In genomic region chr6:122726649-122727048, GRCh38 we compare ENCODE assay signal across 9 cellular contexts. TPM values are rescaled to one million over a fixed set of nuclear protein-coding genes. Genes with fewer than 3 reads are reported as not detected.
DNase-seq lines count a peak whose midpoint lies in the region; ATAC-seq and TF ChIP-seq lines count a peak whose summit lies in the region.
"Had no signal": no experiment of that assay in that cellular context is flagged by ENCODE, and none has a peak within 500 bp of the region (broad histone marks: within the 10 kb centered on the region; RNA-seq: fewer than 3 reads in every experiment).

No MANE protein-coding gene starts in this region.

- H3K9ac ChIP-seq in MM.1S (ENCODE audit: low read length) (no peak overlapping the region), parathyroid adenoma (no peak overlapping the region)

- 33% methylated on average over 2 of the region's 2 CpGs for WGBS in prostate gland

- DNase-seq in NCI-H1417 (lab: John Stamatoyannopoulos, UW) (peak in 2 of 3 experiments; percentile 22 to 53), NCI-H1417 treated with DMSO at 0.1 percent for 48 hours (lab: John Stamatoyannopoulos, UW) (no peak), MM.1S (peak; percentile 28), brain microvascular endothelial cell (peak; percentile 18), prostate gland (ENCODE audit: low spot score) (no peak)
- DNase-seq in activated CD4-positive, alpha-beta T cell treated with anti-CD3 and anti-CD28 coated beads, Interleukin-2, amount 50 U/mL, for 4 hours, result no peak

- intact Hi-C loops in prostate gland (cut with DNase I), result no loop called here

- no peak for ATAC-seq in GM21576 (IDR thresholded peaks at IDR 0.05; ENCODE audit: unreplicated experiment)

- in situ Hi-C loops in brain microvascular endothelial cell (cut with HindIII; ENCODE audit: low pct_ligation_motif_present, low sequenced_read_pairs), result loop anchor here (25.0 kb wide), 1 partner anchor 111 kb away; no protein-coding TSS in a partner anchor

- H3K9me3 ChIP-seq in MM.1S (replicated peaks; ENCODE audit: insufficient read depth, low read length) (no peaks in the 10 kb centered on the region), parathyroid adenoma (ENCODE audit: control insufficient read depth, low read length) (no peaks in the 10 kb centered on the region), prostate gland (no peaks in the 10 kb centered on the region)

- TF ChIP-seq CTCF in MM.1S (IDR thresholded peaks at IDR 0.05; ENCODE audit: low read length), result peak; percentile 45
- peak; percentile 79 for TF ChIP-seq CTCF in brain microvascular endothelial cell (IDR thresholded peaks at IDR 0.05; ENCODE audit: low read depth, low read length, missing control alignments)
- TF ChIP-seq CTCF in parathyroid adenoma (IDR thresholded peaks at IDR 0.05), result peak; percentile 27
- no peak for TF ChIP-seq CTCF in prostate gland (IDR thresholded peaks at IDR 0.05)

- H3K4me1 ChIP-seq in MM.1S (ENCODE audit: low read length) (no peaks in the 10 kb centered on the region), parathyroid adenoma (no peaks in the 10 kb centered on the region), prostate gland (replicated peaks) (no peaks in the 10 kb centered on the region)

- H3K4me3 ChIP-seq in MM.1S (ENCODE audit: low read length) (no peak overlapping the region), brain microvascular endothelial cell (ENCODE audit: low read depth, low read length) (no peak overlapping the region), parathyroid adenoma (ENCODE audit: low read depth, low read length) (no peak overlapping the region), prostate gland (no peak overlapping the region)

- H3K79me2 ChIP-seq in MM.1S (ENCODE audit: low read length) (no peaks in the 10 kb centered on the region), parathyroid adenoma (no peaks in the 10 kb centered on the region)

- no peak for TF ChIP-seq POLR2A in prostate gland (IDR thresholded peaks at IDR 0.05)

- H4K20me1 ChIP-seq in MM.1S (ENCODE audit: insufficient read depth, low read length), result no peaks in the 10 kb centered on the region

- H2AFZ ChIP-seq in MM.1S (ENCODE audit: low read length), result no peak overlapping the region
- H2AFZ ChIP-seq in parathyroid adenoma, result no peak overlapping the region

- no peaks in the 10 kb centered on the region for H3F3A ChIP-seq in MM.1S (ENCODE audit: insufficient read depth, low read length)

- H3K36me3 ChIP-seq in MM.1S (replicated peaks; ENCODE audit: insufficient read depth, low read length), result no peaks in the 10 kb centered on the region
- H3K36me3 ChIP-seq in brain microvascular endothelial cell (replicated peaks), result no peaks in the 10 kb centered on the region
- H3K36me3 ChIP-seq in parathyroid adenoma (ENCODE audit: control insufficient read depth, insufficient read depth, low read length), result no peaks in the 10 kb centered on the region
- H3K36me3 ChIP-seq in prostate gland, result no peaks in the 10 kb centered on the region

- H3K9me2 ChIP-seq in MM.1S (replicated peaks; ENCODE audit: insufficient read depth, low read length), result no peaks in the 10 kb centered on the region

- no peak overlapping the region for H3K4me2 ChIP-seq in MM.1S (ENCODE audit: low read depth, low read length)
- H3K4me2 ChIP-seq in parathyroid adenoma (ENCODE audit: low read length), result no peak overlapping the region

- H3K27ac ChIP-seq in MM.1S (ENCODE audit: low read length), result no peak overlapping the region
- no peak overlapping the region for H3K27ac ChIP-seq in brain microvascular endothelial cell
- no peak overlapping the region for H3K27ac ChIP-seq in parathyroid adenoma
- H3K27ac ChIP-seq in prostate gland, result no peak overlapping the region

- no peaks in the 10 kb centered on the region for H3K27me3 ChIP-seq in MM.1S (replicated peaks; ENCODE audit: insufficient read depth, low read length)
- no peaks in the 10 kb centered on the region for H3K27me3 ChIP-seq in brain microvascular endothelial cell (replicated peaks)
- H3K27me3 ChIP-seq in parathyroid adenoma (ENCODE audit: control insufficient read depth, insufficient read depth, low read length), result no peaks in the 10 kb centered on the region
- no peaks in the 10 kb centered on the region for H3K27me3 ChIP-seq in prostate gland (replicated peaks; ENCODE audit: insufficient read depth)

RNA-seq across cellular contexts. Expression of gene FABP7, which starts 52.9 kb away (rescaled TPM):
- not detected for total RNA-seq in prostate gland
- total RNA-seq: CD4-positive, CD25-positive, alpha-beta regulatory T cell had no signal

Comparison
In these comparisons a context has a peak if more than half of its experiments do, and no peak if none do; other contexts are left out.
1. DNase-seq: peak in NCI-H1417 (2 of 3), MM.1S (single experiment) and brain microvascular endothelial cell (single experiment); none in NCI-H1417 treated with DMSO at 0.1 percent for 48 hours (single experiment), prostate gland (single experiment) and activated CD4-positive, alpha-beta T cell treated with anti-CD3 and anti-CD28 coated beads, Interleukin-2, amount 50 U/mL, for 4 hours (0 of 2).
2. CTCF ChIP-seq: peak in MM.1S (single experiment), brain microvascular endothelial cell (single experiment) and parathyroid adenoma (single experiment); none in prostate gland (0 of 4).